ENCODE assay signal across 23 cellular contexts in the genomic region with DNA sequence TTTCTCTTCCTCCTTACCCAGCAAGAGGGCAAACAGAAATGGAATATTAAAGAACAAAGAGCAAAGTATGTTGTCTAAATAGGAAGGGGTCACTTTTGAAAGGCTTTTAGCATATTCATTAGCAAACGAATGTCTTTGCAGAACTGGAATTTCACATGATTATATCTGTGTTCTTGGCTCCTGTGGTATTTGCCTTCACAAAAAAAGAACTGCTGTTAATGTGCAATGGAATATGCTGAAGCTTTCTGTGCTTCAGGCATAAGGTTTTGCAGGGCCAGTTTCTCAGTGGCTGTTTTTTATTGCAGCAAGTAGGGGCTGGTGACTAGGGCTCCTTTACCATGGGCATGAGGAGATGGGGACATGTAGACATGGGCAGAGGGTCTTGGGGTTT.
"Had no signal": no experiment of that assay in that cellular context is flagged by ENCODE, and none has a peak within 500 bp of the region (broad histone marks: within the 10 kb centered on the region; RNA-seq: fewer than 3 reads in every experiment).

No MANE protein-coding gene starts in this region.

- H3K9me3 Mint-ChIP-seq: activated naive CD4-positive, alpha-beta T cell treated with anti-CD3 and anti-CD28 coated beads, Interleukin-2, amount 50 U/mL, for 72 hours; activated naive CD8-positive, alpha-beta T cell treated with anti-CD3 and anti-CD28 coated beads, Interleukin-2, amount 50 U/mL, for 24 hours; brain had no signal

- H3K4me1 Mint-ChIP-seq: activated naive CD8-positive, alpha-beta T cell treated with anti-CD3 and anti-CD28 coated beads, Interleukin-2, amount 50 U/mL, for 24 hours had no signal

- H3K27ac ChIP-seq: cardiac muscle cell had no signal

- H3K27ac Mint-ChIP-seq: activated CD8-positive, alpha-beta T cell treated with anti-CD3 and anti-CD28 coated beads, Interleukin-2, amount 10 ng/mL, durations not matched to agents 7 days and 5 days; activated naive CD8-positive, alpha-beta T cell treated with anti-CD3 and anti-CD28 coated beads, Interleukin-2, amount 50 U/mL, for 24 hours; T-helper 17 cell had no signal

- DNase-seq: activated CD4-positive, alpha-beta T cell treated with anti-CD3 and anti-CD28 coated beads for 4 hours; activated CD4-positive, alpha-beta T cell treated with anti-CD3 and anti-CD28 coated beads, Interleukin-2, amount 50 U/mL, for 4 hours; activated CD8-positive, alpha-beta memory T cell treated with anti-CD3 and anti-CD28 coated beads, Interleukin-2, amount 50 U/mL, for 48 hours; activated CD8-positive, alpha-beta T cell treated with anti-CD3 and anti-CD28 coated beads, Interleukin-2, amount 10 ng/mL, durations not matched to agents 7 days and 5 days; activated naive CD8-positive, alpha-beta T cell treated with anti-CD3 and anti-CD28 coated beads, Interleukin-2, amount 50 U/mL, for 24 hours; activated T-cell treated with anti-CD3 and anti-CD28 coated beads, Interleukin-2, amount 50 U/mL, for 1 hour; amniotic stem cell; cerebellar nuclear complex; Kasumi-1; KBM-7; NCI-H1092; NCI-H1930; NCI-H2107; NCI-H2171 treated with DMSO at 0.1 percent for 48 hours; NCI-H510A; NCI-H526 treated with DMSO at 0.1 percent for 48 hours; NCI-H82; SIG-M5; T-helper 17 cell; T-helper 9 cell had no signal

- ATAC-seq: activated CD8-positive, alpha-beta T cell treated with anti-CD3 and anti-CD28 coated beads, Interleukin-2, amount 10 ng/mL, durations not matched to agents 7 days and 5 days; activated naive CD4-positive, alpha-beta T cell treated with anti-CD3 and anti-CD28 coated beads, Interleukin-2, amount 50 U/mL, for 72 hours; activated naive CD8-positive, alpha-beta T cell treated with anti-CD3 and anti-CD28 coated beads, Interleukin-2, amount 50 U/mL, for 24 hours; T-helper 17 cell had no signal

- H3K36me3 Mint-ChIP-seq: activated naive CD4-positive, alpha-beta T cell treated with anti-CD3 and anti-CD28 coated beads, Interleukin-2, amount 50 U/mL, for 72 hours; brain had no signal

- H3K27me3 ChIP-seq: cardiac muscle cell had no signal

- H3K36me3 ChIP-seq: cardiac muscle cell had no signal

- H3K4me3 Mint-ChIP-seq: activated CD8-positive, alpha-beta T cell treated with anti-CD3 and anti-CD28 coated beads, Interleukin-2, amount 10 ng/mL, durations not matched to agents 7 days and 5 days; activated naive CD8-positive, alpha-beta T cell treated with anti-CD3 and anti-CD28 coated beads, Interleukin-2, amount 50 U/mL, for 24 hours; brain; T-helper 17 cell had no signal

- H3K4me3 ChIP-seq: cardiac muscle cell had no signal

- H3K27me3 Mint-ChIP-seq: brain had no signal
